Comparison of ENCODE assay signal across 19 cellular contexts in the genomic region with DNA sequence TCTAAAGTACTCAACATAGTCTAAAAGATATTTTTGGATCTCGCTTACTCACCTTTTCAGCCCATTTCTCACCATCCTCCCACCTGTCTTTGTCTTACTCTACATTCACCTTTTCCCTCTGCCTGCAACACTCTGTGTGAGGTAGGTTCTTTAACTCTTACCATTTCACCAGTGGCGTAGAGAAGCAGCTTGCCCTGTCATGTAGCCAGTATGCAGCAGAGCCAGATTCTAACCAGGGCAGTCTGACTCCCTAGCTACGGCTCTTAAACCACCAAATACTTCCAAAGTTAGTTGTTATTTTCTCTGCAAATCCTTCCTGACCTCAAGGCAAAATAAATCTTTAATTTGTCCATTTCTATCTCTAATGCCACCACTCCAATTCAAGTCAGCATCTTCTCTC. TPM values are rescaled to one million over a fixed set of nuclear protein-coding genes. Genes with fewer than 3 reads are reported as not detected.
DNase-seq lines count a peak whose midpoint lies in the region; ATAC-seq and TF ChIP-seq lines count a peak whose summit lies in the region.
"Had no signal": no experiment of that assay in that cellular context is flagged by ENCODE, and none has a peak within 500 bp of the region (broad histone marks: within the 10 kb centered on the region; RNA-seq: fewer than 3 reads in every experiment).

No MANE protein-coding gene starts in this region.

- no peak overlapping the region for H3K4me2 ChIP-seq in OCI-LY7 (ENCODE audit: low read length)
- H3K4me2 ChIP-seq: BLaER1 treated with 17β-estradiol and CSF1 and Interleukin-3, amounts not matched to agents 10 nM and 100 nM had no signal

- CTCF ChIA-PET in OCI-LY7 (lab: Charles Lee; ENCODE audit: unreplicated experiment), result no interaction called here
- CTCF ChIA-PET in A673 (lab: Charles Lee), result no interaction called here

- H3K9me3 ChIP-seq in OCI-LY7 (ENCODE audit: low read length), result no peaks in the 10 kb centered on the region
- H3K9me3 ChIP-seq in A673 (ENCODE audit: low read depth, low read length, poor library complexity, severe bottlenecking), result no peaks in the 10 kb centered on the region
- H3K9me3 ChIP-seq: gastrocnemius medialis, pancreas, thoracic aorta had no signal

- H3K27me3 ChIP-seq in foreskin keratinocyte, result no peaks in the 10 kb centered on the region
- H3K27me3 ChIP-seq in A673 (replicated peaks; ENCODE audit: insufficient read depth, low read depth, low read length, poor library complexity), result no peaks in the 10 kb centered on the region
- H3K27me3 ChIP-seq: BLaER1 treated with 17β-estradiol and CSF1 and Interleukin-3, amounts not matched to agents 10 nM and 100 nM; gastrocnemius medialis; pancreas had no signal

- no peaks in the 10 kb centered on the region for H3K9me2 ChIP-seq in OCI-LY7 (ENCODE audit: insufficient read depth, low read length)

- H2AFZ ChIP-seq in OCI-LY7 (ENCODE audit: low read length), result no peak overlapping the region

- H3K27ac ChIP-seq in OCI-LY7 (ENCODE audit: low read depth, low read length, poor library complexity, severe bottlenecking), result no peak overlapping the region
- no peak overlapping the region for H3K27ac ChIP-seq in foreskin keratinocyte
- H3K27ac ChIP-seq in A673 (ENCODE audit: low read depth, low read length, poor library complexity, severe bottlenecking), result no peak overlapping the region
- H3K27ac ChIP-seq: BLaER1 treated with 17β-estradiol and CSF1 and Interleukin-3, amounts not matched to agents 10 nM and 100 nM; gastrocnemius medialis; pancreas; thoracic aorta had no signal

- BruUV-seq in OCI-LY7 (replicated peaks; lab: Mats Ljungman, UMichigan) (TSS peak; percentile 6), A673 (replicated peaks; lab: Mats Ljungman, UMichigan) (no TSS peak)

- intact Hi-C loops in OCI-LY7 (cut with micrococcal nuclease; ENCODE audit: unreplicated experiment), result loop anchor here (10.0 kb wide), 1 partner anchor 137 kb away; the partner anchor contains the start of gene INTS4
- intact Hi-C loops in A673 (cut with micrococcal nuclease; ENCODE audit: unreplicated experiment), result loop anchor here (10.0 kb wide), 1 partner anchor 433 kb away; no protein-coding TSS in a partner anchor

- TF ChIP-seq CTCF in OCI-LY7 (conservative IDR thresholded peaks at IDR 0.05; ENCODE audit: low read length) (no peak), foreskin keratinocyte (conservative IDR thresholded peaks at IDR 0.05) (no peak), A673 (conservative IDR thresholded peaks at IDR 0.05; ENCODE audit: low read depth, low read length) (no peak)

- H4K20me1 ChIP-seq in OCI-LY7 (ENCODE audit: insufficient read depth, low read length), result peaks cover 6% of the 10 kb centered on the region; the same call in 1 of the 2 replicates

- ATAC-seq in foreskin keratinocyte, result peak; percentile 48
- ATAC-seq: gastrocnemius medialis had no signal

- H3K4me3 ChIP-seq in OCI-LY7 (ENCODE audit: low read depth, low read length, poor library complexity, severe bottlenecking), result no peak overlapping the region
- no peak overlapping the region for H3K4me3 ChIP-seq in A673 (ENCODE audit: low read depth, low read length, poor library complexity, severe bottlenecking)
- H3K4me3 ChIP-seq: BLaER1 treated with 17β-estradiol and CSF1 and Interleukin-3, amounts not matched to agents 10 nM and 100 nM; gastrocnemius medialis; pancreas; thoracic aorta had no signal

- no peaks in the 10 kb centered on the region for H3K79me2 ChIP-seq in OCI-LY7 (ENCODE audit: insufficient read depth, low read depth, low read length)

- H3K4me1 ChIP-seq in OCI-LY7 (ENCODE audit: insufficient read depth, low read length, poor library complexity, severe bottlenecking), result no peaks in the 10 kb centered on the region
- no peaks in the 10 kb centered on the region for H3K4me1 ChIP-seq in foreskin keratinocyte
- H3K4me1 ChIP-seq in A673 (ENCODE audit: insufficient read depth, low read length, poor library complexity, severe bottlenecking), result no peaks in the 10 kb centered on the region
- H3K4me1 ChIP-seq: pancreas had no signal

- DNase-seq in EH (ENCODE audit: low read depth) (peak; percentile 37), OCI-LY7 (ENCODE audit: low spot score) (no peak), foreskin keratinocyte (peak; percentile 40 to 83), A673 (ENCODE audit: low spot score) (no peak), DMS 273 (lab: John Stamatoyannopoulos, UW; ENCODE audit: unreplicated experiment) (no peak)
- DNase-seq: activated CD4-positive, alpha-beta memory T cell treated with anti-CD3 and anti-CD28 coated beads for 36 hours; amygdala; DMS153; gastrocnemius medialis; H7; Karpas-422; NCI-H1417 treated with DMSO at 0.1 percent for 48 hours; NCI-H2171 treated with DMSO at 0.1 percent for 48 hours; pancreas; RPMI8226; stimulated activated CD4-positive, alpha-beta T cell treated with anti-CD3 and anti-CD28 coated beads, Interleukin-4, amount 100 ng/mL, for 24 hours; stimulated activated CD8-positive, alpha-beta memory T cell treated with anti-CD3 and anti-CD28 coated beads, Interleukin-4, amount 100 ng/mL, for 48 hours had no signal

- H3K36me3 ChIP-seq in OCI-LY7 (ENCODE audit: insufficient read depth, low read length) (peaks cover 31% of the 10 kb centered on the region), A673 (ENCODE audit: insufficient read depth, low read length, poor library complexity, severe bottlenecking) (peaks cover 3% of the 10 kb centered on the region)
- H3K36me3 ChIP-seq: pancreas, thoracic aorta had no signal

- POLR2A ChIA-PET in OCI-LY7 (lab: Charles Lee) (interaction anchor here (0.9 kb wide), 1 partner anchor 34 kb away, joined by 3 read pairs; no protein-coding TSS in a partner anchor), A673 (lab: Charles Lee; ENCODE audit: low non-redundant PET) (interaction anchor here (0.5 to 0.6 kb wide), 2 partner anchors 18 to 1723 kb away, joined by 4 to 6 read pairs; no protein-coding TSS in a partner anchor)

RNA-seq across cellular contexts. Expression of gene ALG8, which starts 7.5 kb away (rescaled TPM):
- total RNA-seq in OCI-LY7 (2014; rRNA removed; shearing (Covaris generic)), result 42.5 and 43.7 TPM in 2 replicates
- 61.9 and 66.1 TPM in 2 replicates for total RNA-seq in OCI-LY7 (2022)
- total RNA-seq in foreskin keratinocyte, result 46.6 and 46.8 TPM in 2 replicates
- 41.8 and 45.1 TPM in 2 replicates for polyA plus RNA-seq in foreskin keratinocyte
- total RNA-seq in A673 (2021), result 112 and 131 TPM in 2 replicates

RNA-seq across cellular contexts. Expression of gene NDUFC2, which starts 52.3 kb away (rescaled TPM):
- total RNA-seq in OCI-LY7 (2014; rRNA removed; shearing (Covaris generic)), result 21.6 and 53.3 TPM in 2 replicates
- total RNA-seq in OCI-LY7 (2022) (95.7 and 106 TPM in 2 replicates), foreskin keratinocyte (232 TPM in 2 replicates), A673 (2021) (408 and 425 TPM in 2 replicates)
- 308 and 316 TPM in 2 replicates for polyA plus RNA-seq in foreskin keratinocyte

RNA-seq across cellular contexts. Expression of gene KCTD21, which starts 56.5 kb away (rescaled TPM):
- total RNA-seq in OCI-LY7 (2014; rRNA removed; shearing (Covaris generic)), result 1.5 and 2.8 TPM in 2 replicates
- 2.5 and 2.7 TPM in 2 replicates for total RNA-seq in OCI-LY7 (2022)
- 6.1 and 6.7 TPM in 2 replicates for total RNA-seq in foreskin keratinocyte
- 3.8 and 3.9 TPM in 2 replicates for polyA plus RNA-seq in foreskin keratinocyte
- 3.5 and 5.2 TPM in 2 replicates for total RNA-seq in A673 (2021)

RNA-seq across cellular contexts. Expression of gene USP35, which starts 56.8 kb away (rescaled TPM):
- total RNA-seq in OCI-LY7 (2014; rRNA removed; shearing (Covaris generic)), result 3.2 and 3.4 TPM in 2 replicates
- total RNA-seq in OCI-LY7 (2022) (4.8 and 4.9 TPM in 2 replicates), foreskin keratinocyte (5.2 and 6.1 TPM in 2 replicates), A673 (2021) (4.8 and 6.7 TPM in 2 replicates)
- 3.3 and 3.7 TPM in 2 replicates for polyA plus RNA-seq in foreskin keratinocyte

Comparison
In these comparisons a context has a peak if more than half of its experiments do, and no peak if none do; other contexts are left out.
1. DNase-seq: peak in EH (single experiment) and foreskin keratinocyte (2 of 2); none in OCI-LY7 (single experiment), A673 (single experiment) and DMS 273 (single experiment).